8 cellular contexts compared by ENCODE assay signal in genomic region chr4:2793920-2794706, GRCh38. TPM values are rescaled to one million over a fixed set of nuclear protein-coding genes. Genes with fewer than 3 reads are reported as not detected.
DNase-seq lines count a peak whose midpoint lies in the region; ATAC-seq and TF ChIP-seq lines count a peak whose summit lies in the region.

No MANE protein-coding gene starts in this region.

- H3K9me3 ChIP-seq in Karpas-422 (ENCODE audit: low read length) (no peaks in the 10 kb centered on the region), hepatocyte (ENCODE audit: low read depth) (no peaks in the 10 kb centered on the region), smooth muscle cell (replicated peaks; ENCODE audit: low read depth) (no peaks in the 10 kb centered on the region)

- H3K4me3 ChIP-seq in Karpas-422 (ENCODE audit: low read length) (peak overlapping the region; percentile 51; the same call in 1 of the 2 replicates), hepatocyte (peak overlapping the region; percentile 61), smooth muscle cell (peak overlapping the region; percentile 70)

- no peaks in the 10 kb centered on the region for H3K79me2 ChIP-seq in Karpas-422 (ENCODE audit: low read length)
- H3K79me2 ChIP-seq in hepatocyte, result peaks cover 26% of the 10 kb centered on the region
- peaks cover 45% of the 10 kb centered on the region for H3K79me2 ChIP-seq in smooth muscle cell (ENCODE audit: low read depth)

- H3K4me3 Mint-ChIP-seq in activated naive CD8-positive, alpha-beta T cell treated with anti-CD3 and anti-CD28 coated beads for 36 hours, result peak overlapping the region; percentile 89

- H3K36me3 ChIP-seq in Karpas-422 (ENCODE audit: insufficient read depth, low read length) (no peaks in the 10 kb centered on the region), hepatocyte (replicated peaks; ENCODE audit: insufficient read depth, low read depth) (no peaks in the 10 kb centered on the region), smooth muscle cell (ENCODE audit: low read depth) (no peaks in the 10 kb centered on the region)

- no peak for TF ChIP-seq CTCF in C4-2B (conservative IDR thresholded peaks at IDR 0.05)
- TF ChIP-seq CTCF in hepatocyte (IDR thresholded peaks at IDR 0.05; ENCODE audit: poor library complexity), result no peak
- no peak for TF ChIP-seq CTCF in smooth muscle cell (IDR thresholded peaks at IDR 0.05; ENCODE audit: borderline replicate concordance, insufficient read depth, poor library complexity, severe bottlenecking)

- H3K4me2 ChIP-seq in Karpas-422 (ENCODE audit: low read depth, low read length, poor library complexity, severe bottlenecking), result peak overlapping the region; percentile 61
- peak overlapping the region; percentile 99 for H3K4me2 ChIP-seq in hepatocyte
- H3K4me2 ChIP-seq in smooth muscle cell, result peak overlapping the region; percentile 92

- H3K27me3 Mint-ChIP-seq in activated naive CD8-positive, alpha-beta T cell treated with anti-CD3 and anti-CD28 coated beads for 36 hours, result no peaks in the 10 kb centered on the region

- H3K4me1 ChIP-seq in Karpas-422 (ENCODE audit: low read length) (peaks cover 25% of the 10 kb centered on the region), hepatocyte (ENCODE audit: insufficient read depth) (peaks cover 40% of the 10 kb centered on the region), smooth muscle cell (ENCODE audit: low read depth) (peaks cover 10% of the 10 kb centered on the region)

- H3K4me1 Mint-ChIP-seq in activated naive CD8-positive, alpha-beta T cell treated with anti-CD3 and anti-CD28 coated beads for 36 hours, result peaks cover 54% of the 10 kb centered on the region

- no peaks in the 10 kb centered on the region for H3K9me2 ChIP-seq in Karpas-422 (replicated peaks; ENCODE audit: insufficient read depth, low read length)
- H3K9me2 ChIP-seq in hepatocyte (replicated peaks; ENCODE audit: insufficient read depth), result no peaks in the 10 kb centered on the region

- H3K36me3 Mint-ChIP-seq in activated naive CD8-positive, alpha-beta T cell treated with anti-CD3 and anti-CD28 coated beads for 36 hours, result peaks cover under 1% of the 10 kb centered on the region

- DNase-seq in Karpas-422 (no peak), hepatocyte (ENCODE audit: low spot score) (peak; percentile 58), smooth muscle cell (lab: John Stamatoyannopoulos, UW; ENCODE audit: unreplicated experiment) (peak; percentile 69), midbrain (lab: John Stamatoyannopoulos, UW) (no peak), NCI-H526 (lab: John Stamatoyannopoulos, UW) (no peak)
- DNase-seq in activated naive CD8-positive, alpha-beta T cell treated with anti-CD3 and anti-CD28 coated beads for 36 hours, result no peak

- 72% methylated on average over 14 of the region's 14 CpGs for WGBS in hepatocyte (ENCODE audit: low lambda C conversion rate, missing lambda C conversion rate)
- WGBS in smooth muscle cell (ENCODE audit: low lambda C conversion rate), result 36% methylated on average over 14 of the region's 14 CpGs

- ATAC-seq in GM19455 (IDR thresholded peaks at IDR 0.05; ENCODE audit: unreplicated experiment), result no peak

- H3K27me3 ChIP-seq in Karpas-422 (ENCODE audit: low read length) (no peaks in the 10 kb centered on the region), hepatocyte (no peaks in the 10 kb centered on the region), smooth muscle cell (ENCODE audit: low read depth) (no peaks in the 10 kb centered on the region)

- peaks cover 16% of the 10 kb centered on the region for H4K20me1 ChIP-seq in Karpas-422 (ENCODE audit: insufficient read depth, low read depth, low read length)
- no peaks in the 10 kb centered on the region for H4K20me1 ChIP-seq in hepatocyte (ENCODE audit: insufficient read depth, poor library complexity, severe bottlenecking)
- peaks cover 5% of the 10 kb centered on the region for H4K20me1 ChIP-seq in smooth muscle cell (ENCODE audit: low read depth)

- H3K27ac Mint-ChIP-seq in activated naive CD8-positive, alpha-beta T cell treated with anti-CD3 and anti-CD28 coated beads for 36 hours, result peak overlapping the region; percentile 82

- H2AFZ ChIP-seq in Karpas-422 (ENCODE audit: low read length) (no peak overlapping the region), hepatocyte (no peak overlapping the region), smooth muscle cell (ENCODE audit: low read depth) (no peak overlapping the region)

- H3K9me3 Mint-ChIP-seq in activated naive CD8-positive, alpha-beta T cell treated with anti-CD3 and anti-CD28 coated beads for 36 hours, result no peaks in the 10 kb centered on the region

- peak overlapping the region; percentile 11; the same call in 1 of the 2 replicates for H3K27ac ChIP-seq in C4-2B
- no peak overlapping the region for H3K27ac ChIP-seq in Karpas-422 (ENCODE audit: low read length)
- peak overlapping the region; percentile 89 for H3K27ac ChIP-seq in hepatocyte
- peak overlapping the region; percentile 84 for H3K27ac ChIP-seq in smooth muscle cell (ENCODE audit: low read depth)

- H3F3A ChIP-seq in smooth muscle cell (ENCODE audit: low read depth), result no peaks in the 10 kb centered on the region

- H3K9ac ChIP-seq in Karpas-422 (ENCODE audit: low read length) (peak overlapping the region; percentile 56; the same call in 1 of the 2 replicates), smooth muscle cell (ENCODE audit: low read depth) (peak overlapping the region; percentile 62)

RNA-seq across cellular contexts. Expression of gene SH3BP2, which starts 1.2 kb away (rescaled TPM):
- 17.2 and 29.9 TPM in 2 replicates for total RNA-seq in Karpas-422 (2014; rRNA removed; shearing (Covaris generic); ENCODE audit: low replicate concordance)
- 10 to 100 TPM; 72.2 to 74.1 TPM for total RNA-seq in activated naive CD8-positive, alpha-beta T cell treated with anti-CD3 and anti-CD28 coated beads for 36 hours
- total RNA-seq in hepatocyte (15.0 and 25.7 TPM in 2 replicates), smooth muscle cell (19.3 and 23.8 TPM in 2 replicates)
- polyA plus RNA-seq in hepatocyte (24.3 and 29.6 TPM in 2 replicates), smooth muscle cell (17.3 and 27.4 TPM in 2 replicates)

RNA-seq across cellular contexts. Expression of gene TNIP2, which starts 38.0 kb away (rescaled TPM):
- 30.6 and 92.0 TPM in 2 replicates for total RNA-seq in Karpas-422 (2014; rRNA removed; shearing (Covaris generic); ENCODE audit: low replicate concordance)
- total RNA-seq in activated naive CD8-positive, alpha-beta T cell treated with anti-CD3 and anti-CD28 coated beads for 36 hours, result 10 to 100 TPM; 50.0 to 50.3 TPM
- total RNA-seq in hepatocyte, result 38.2 and 42.7 TPM in 2 replicates
- polyA plus RNA-seq in hepatocyte, result 43.0 and 50.8 TPM in 2 replicates
- 23.8 and 24.7 TPM in 2 replicates for total RNA-seq in smooth muscle cell
- polyA plus RNA-seq in smooth muscle cell, result 37.5 and 40.7 TPM in 2 replicates

RNA-seq across cellular contexts. Expression of gene ADD1, which starts 49.5 kb away (rescaled TPM):
- 62.9 and 69.7 TPM in 2 replicates for total RNA-seq in Karpas-422 (2014; rRNA removed; shearing (Covaris generic); ENCODE audit: low replicate concordance)
- total RNA-seq in activated naive CD8-positive, alpha-beta T cell treated with anti-CD3 and anti-CD28 coated beads for 36 hours, result 100 to 1,000 TPM; 136 TPM
- total RNA-seq in hepatocyte (143 and 179 TPM in 2 replicates), smooth muscle cell (109 and 125 TPM in 2 replicates)
- polyA plus RNA-seq in hepatocyte (174 and 208 TPM in 2 replicates), smooth muscle cell (175 and 200 TPM in 2 replicates)

Comparison
In these comparisons a context has a peak if more than half of its experiments do, and no peak if none do; other contexts are left out.
1. DNase-seq: peak in hepatocyte (single experiment) and smooth muscle cell (single experiment); none in Karpas-422 (single experiment), activated naive CD8-positive, alpha-beta T cell treated with anti-CD3 and anti-CD28 coated beads for 36 hours (single experiment), midbrain (single experiment) and NCI-H526 (0 of 2).
2. Peak in every context shown above with its lines, with median percentiles within 50 percentile points of each other: H3K4me2 ChIP-seq and H3K4me3 ChIP-seq.